ENCODE assay signal across 7 cellular contexts in the genomic region with DNA sequence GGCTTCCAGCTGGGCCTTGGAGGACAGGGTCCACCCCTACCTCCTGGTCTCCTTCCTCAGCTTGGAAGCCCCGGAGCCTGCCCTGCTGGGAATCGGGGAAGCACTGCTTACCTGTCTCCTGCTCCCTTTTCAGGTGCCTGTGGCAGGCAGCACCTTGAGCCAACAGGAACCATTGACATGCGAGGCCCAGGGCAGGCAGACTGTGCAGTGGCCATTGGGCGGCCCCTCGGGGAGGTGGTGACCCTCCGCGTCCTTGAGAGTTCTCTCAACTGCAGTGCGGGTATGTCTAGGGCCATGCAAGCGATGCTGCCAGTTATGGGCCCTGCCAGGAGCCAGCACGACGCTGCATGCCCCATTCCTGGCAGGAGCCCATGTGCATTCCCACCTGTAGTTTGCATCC.
"Had no signal": no experiment of that assay in that cellular context is flagged by ENCODE, and none has a peak within 500 bp of the region (broad histone marks: within the 10 kb centered on the region; RNA-seq: fewer than 3 reads in every experiment).

No MANE protein-coding gene starts in this region.

- H3K27me3 Mint-ChIP-seq: IgD-negative memory B cell had no signal

- H3K27ac ChIP-seq: HL-60 had no signal

- DNase-seq: IMR-90, KBM-7 had no signal

- H3K4me3 ChIP-seq: K562 had no signal

- FAIRE-seq: HepG2, HTR-8/SVneo had no signal

- H3K4me3 Mint-ChIP-seq: IgD-negative memory B cell had no signal

- H3K36me3 Mint-ChIP-seq: IgD-negative memory B cell had no signal
